In genomic region chr1:94118471-94118870, GRCh38 we compare ENCODE assay signal across 18 cellular contexts. TPM values are rescaled to one million over a fixed set of nuclear protein-coding genes. Genes with fewer than 3 reads are reported as not detected.
"Had no signal": no experiment of that assay in that cellular context is flagged by ENCODE, and none has a peak within 500 bp of the region (broad histone marks: within the 10 kb centered on the region; RNA-seq: fewer than 3 reads in every experiment).

No MANE protein-coding gene starts in this region.

- H3K9me3 ChIP-seq: left lung, stomach, thoracic aorta, uterus had no signal

- ATAC-seq: activated CD8-positive, alpha-beta memory T cell treated with anti-CD3 and anti-CD28 coated beads, Interleukin-2, amount 10 ng/mL, durations not matched to agents 7 days and 5 days; activated naive CD4-positive, alpha-beta T cell treated with anti-CD3 and anti-CD28 coated beads, Interleukin-2, amount 50 U/mL, for 72 hours; left lung had no signal

- H3K9me3 Mint-ChIP-seq: activated naive CD4-positive, alpha-beta T cell treated with anti-CD3 and anti-CD28 coated beads, Interleukin-2, amount 50 U/mL, for 72 hours; activated T-cell treated with anti-CD3 and anti-CD28 coated beads, Interleukin-2, amount 50 U/mL, for 24 hours had no signal

- DNase-seq: activated CD4-positive, alpha-beta T cell treated with anti-CD3 and anti-CD28 coated beads for 1 hour; activated CD4-positive, alpha-beta T cell treated with anti-CD3 and anti-CD28 coated beads, Interleukin-2, amount 50 U/mL, for 48 hours; activated CD8-positive, alpha-beta memory T cell treated with anti-CD3 and anti-CD28 coated beads, Interleukin-2, amount 10 ng/mL, durations not matched to agents 7 days and 5 days; activated effector memory CD4-positive, alpha-beta T cell treated with Interleukin-2 at 50 U/mL for 16 hours; activated T-cell treated with anti-CD3 and anti-CD28 coated beads, Interleukin-2, amount 50 U/mL, for 24 hours; amniotic stem cell; brain microvascular endothelial cell; left lung; midbrain; naive B cell; nucleus accumbens; stimulated activated CD4-positive, alpha-beta T cell treated with anti-CD3 and anti-CD28 coated beads, Interleukin-4, amount 100 ng/mL, for 4 hours; stomach; T-helper 9 cell; uterus had no signal

- H3K4me1 ChIP-seq: foreskin keratinocyte, left lung, stomach, uterus had no signal

- H3K36me3 ChIP-seq: brain microvascular endothelial cell, left lung, stomach, thoracic aorta, uterus had no signal

- H3K27ac Mint-ChIP-seq: activated CD8-positive, alpha-beta memory T cell treated with anti-CD3 and anti-CD28 coated beads, Interleukin-2, amount 10 ng/mL, durations not matched to agents 7 days and 5 days; activated naive CD4-positive, alpha-beta T cell treated with anti-CD3 and anti-CD28 coated beads, Interleukin-2, amount 50 U/mL, for 72 hours; activated T-cell treated with anti-CD3 and anti-CD28 coated beads, Interleukin-2, amount 50 U/mL, for 24 hours; naive B cell had no signal

- H3K27ac ChIP-seq: brain microvascular endothelial cell, foreskin keratinocyte, left lung, stomach, thoracic aorta, uterus had no signal

- H3K4me3 ChIP-seq: left lung, stomach, thoracic aorta, uterus had no signal

- H3K4me1 Mint-ChIP-seq: activated CD8-positive, alpha-beta memory T cell treated with anti-CD3 and anti-CD28 coated beads, Interleukin-2, amount 10 ng/mL, durations not matched to agents 7 days and 5 days; naive B cell had no signal

- H3K4me3 Mint-ChIP-seq: activated CD8-positive, alpha-beta memory T cell treated with anti-CD3 and anti-CD28 coated beads, Interleukin-2, amount 10 ng/mL, durations not matched to agents 7 days and 5 days; activated T-cell treated with anti-CD3 and anti-CD28 coated beads, Interleukin-2, amount 50 U/mL, for 24 hours; naive B cell had no signal

- H3K27me3 ChIP-seq: brain microvascular endothelial cell, uterus had no signal

- H3K36me3 Mint-ChIP-seq: activated CD8-positive, alpha-beta memory T cell treated with anti-CD3 and anti-CD28 coated beads, Interleukin-2, amount 10 ng/mL, durations not matched to agents 7 days and 5 days; activated naive CD4-positive, alpha-beta T cell treated with anti-CD3 and anti-CD28 coated beads, Interleukin-2, amount 50 U/mL, for 72 hours; naive B cell had no signal

RNA-seq across cellular contexts. Expression of gene ABCA4, which starts 2.5 kb away (rescaled TPM):
- total RNA-seq: activated CD8-positive, alpha-beta memory T cell treated with anti-CD3 and anti-CD28 coated beads, Interleukin-2, amount 10 ng/mL, durations not matched to agents 7 days and 5 days; activated naive CD4-positive, alpha-beta T cell treated with anti-CD3 and anti-CD28 coated beads, Interleukin-2, amount 50 U/mL, for 72 hours; foreskin keratinocyte had no signal
- polyA plus RNA-seq: foreskin keratinocyte had no signal
